In genomic region chr9:83935276-83935890, GRCh38 we compare ENCODE assay signal across 1 cellular context.
TF ChIP-seq lines count a peak whose summit lies in the region.

No MANE protein-coding gene starts in this region.

TF ChIP-seq in IMR-90, 13 proteins besides CTCF, POLR2A, EP300 and RAD21:
- peak; percentile 86 for TF ChIP-seq USF2 (IDR thresholded peaks at IDR 0.05; ENCODE audit: low read depth, low read length)
- peak; percentile 61 for TF ChIP-seq BHLHE40 (IDR thresholded peaks at IDR 0.05; ENCODE audit: low read depth, low read length)
- TF ChIP-seq SMC3 (IDR thresholded peaks at IDR 0.05; ENCODE audit: low read depth, low read length), result no peak
- no peak for TF ChIP-seq FOS (IDR thresholded peaks at IDR 0.05; ENCODE audit: low read depth, low read length)
